In the genomic region with DNA sequence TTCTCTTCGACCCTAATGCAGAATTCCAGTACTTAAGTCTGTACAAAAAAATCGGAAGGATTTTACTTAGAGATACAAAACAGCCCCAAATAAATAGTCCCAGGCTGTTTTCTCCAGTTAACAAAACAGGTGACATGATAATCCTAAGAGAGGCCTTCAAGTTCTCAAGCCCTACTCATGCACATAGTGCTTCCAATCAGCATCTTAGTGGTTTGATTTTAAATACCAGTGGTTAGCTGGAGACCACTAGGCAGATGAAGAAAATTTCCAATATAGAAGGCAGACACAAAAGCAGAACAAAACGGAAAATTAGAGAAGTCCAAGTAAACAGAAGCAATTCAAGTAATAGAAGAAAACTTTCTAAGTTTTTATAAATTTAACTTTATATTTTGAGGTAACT, we compare ENCODE assay signal across 30 cellular contexts. TPM values are rescaled to one million over a fixed set of nuclear protein-coding genes. Genes with fewer than 3 reads are reported as not detected.
"Had no signal": no experiment of that assay in that cellular context is flagged by ENCODE, and none has a peak within 500 bp of the region (broad histone marks: within the 10 kb centered on the region; RNA-seq: fewer than 3 reads in every experiment).

No MANE protein-coding gene starts in this region.

- H3K4me3 Mint-ChIP-seq: T-cell; T-helper 1 cell treated with Interleukin-12 subunit alpha and Interleukin-12 subunit beta and Interleukin-4 antibody, amounts not matched to agents 30 μg/mL and 1 μg/mL, for 36 hours had no signal

- H3K9me3 ChIP-seq: MG63, Peyer's patch had no signal

- H3K36me3 ChIP-seq: MG63, Peyer's patch, SJSA1 had no signal

- H3K27ac Mint-ChIP-seq: T-helper 1 cell treated with Interleukin-12 subunit alpha and Interleukin-12 subunit beta and Interleukin-4 antibody, amounts not matched to agents 30 μg/mL and 1 μg/mL, for 36 hours had no signal

- ATAC-seq: HepG2, Right ventricle myocardium inferior, T-cell had no signal

- H3K27ac ChIP-seq: KMS-11, PC-9, Peyer's patch, SJSA1, SK-N-MC had no signal

- H3K4me3 ChIP-seq: MG63, PC-9, Peyer's patch, SJSA1, SK-N-MC had no signal

- DNase-seq: IMR-90, MG63, NCI-H1092, NCI-H1105 treated with DMSO at 0.1 percent for 48 hours, NCI-H1417 treated with DMSO at 0.1 percent for 48 hours, NCI-H146, NCI-H1694 treated with DMSO at 0.1 percent for 48 hours, NCI-H1930, NCI-H2081, NCI-H2107, NCI-H226, NCI-H446, NCI-H510A, NCI-H524 treated with DMSO at 0.1 percent for 48 hours, NCI-H69, NCI-H774, OCI-M1, PC-9, Peyer's patch, SIG-M5, SW 1271, T-cell had no signal

- H3K9me3 Mint-ChIP-seq: T-cell; T-helper 1 cell treated with Interleukin-12 subunit alpha and Interleukin-12 subunit beta and Interleukin-4 antibody, amounts not matched to agents 30 μg/mL and 1 μg/mL, for 36 hours had no signal

- H3K4me1 ChIP-seq: SJSA1 had no signal

- H3K27me3 ChIP-seq: Peyer's patch had no signal

- H3K9ac ChIP-seq: KMS-11 had no signal

- H2AFZ ChIP-seq: PC-9 had no signal

- H3K4me2 ChIP-seq: KMS-11, PC-9 had no signal

- H3K36me3 Mint-ChIP-seq: T-cell had no signal

RNA-seq across cellular contexts. Expression of a gene that starts 5.2 kb away (rescaled TPM):
- total RNA-seq: HepG2, HT1080, IMR-90, PC-9, Peyer's patch, Right ventricle myocardium inferior, RPMI7951, SJSA1, T-cell had no signal
- polyA plus RNA-seq: HepG2, IMR-90 had no signal

RNA-seq across cellular contexts. Expression of a gene that starts 13.4 kb away (rescaled TPM):
- total RNA-seq: HepG2, HT1080, IMR-90, PC-9, Peyer's patch, Right ventricle myocardium inferior, RPMI7951 had no signal
- polyA plus RNA-seq: HepG2, IMR-90 had no signal

RNA-seq across cellular contexts. Expression of a gene that starts 31.0 kb away (rescaled TPM):
- total RNA-seq: HepG2, IMR-90, PC-9, Peyer's patch, Right ventricle myocardium inferior, RPMI7951, SJSA1 had no signal
- polyA plus RNA-seq: HepG2, IMR-90 had no signal
